8 cellular contexts compared by ENCODE assay signal in the genomic region with DNA sequence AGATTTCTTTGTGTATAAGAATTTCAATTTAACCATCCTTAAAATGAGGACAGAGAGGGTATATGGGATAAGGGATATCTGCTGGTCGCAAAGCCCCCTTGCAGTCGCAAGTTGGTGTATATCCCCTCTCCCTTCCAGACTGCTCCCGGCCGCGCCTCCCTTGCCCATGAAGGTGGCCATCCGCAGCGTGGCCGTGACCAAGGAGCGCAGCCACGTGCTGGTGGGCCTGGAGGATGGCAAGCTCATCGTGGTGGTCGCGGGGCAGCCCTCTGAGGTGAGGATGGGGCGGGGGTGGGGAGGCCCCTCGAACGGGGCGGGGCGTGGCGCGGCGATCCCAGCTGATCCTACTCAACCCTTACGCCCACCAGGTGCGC. TPM values are rescaled to one million over a fixed set of nuclear protein-coding genes. Genes with fewer than 3 reads are reported as not detected.
DNase-seq lines count a peak whose midpoint lies in the region; ATAC-seq and TF ChIP-seq lines count a peak whose summit lies in the region.

No MANE protein-coding gene starts in this region.

- no peaks in the 10 kb centered on the region for H3K27me3 Mint-ChIP-seq in CD8-positive, alpha-beta T cell (ENCODE audit: low read depth)
- H3K27me3 Mint-ChIP-seq in T-cell (no peaks in the 10 kb centered on the region), glutamatergic neuron (ENCODE audit: unreplicated experiment) (peaks cover 12% of the 10 kb centered on the region)

- H3K9me3 Mint-ChIP-seq in CD8-positive, alpha-beta T cell, result no peaks in the 10 kb centered on the region
- H3K9me3 Mint-ChIP-seq in T-cell (no peaks in the 10 kb centered on the region), glutamatergic neuron (ENCODE audit: unreplicated experiment) (peaks cover 5% of the 10 kb centered on the region)

- CTCF ChIA-PET in CD8-positive, alpha-beta T cell (lab: Charles Lee), result interaction anchor here (3.7 kb wide), 1 partner anchor 10 kb away, joined by 23 read pairs; no protein-coding TSS in a partner anchor
- CTCF ChIA-PET in T-cell (lab: Charles Lee), result interaction anchor here in 1 of 2 donors (1.0 kb wide), 1 partner anchor 24 kb away, joined by 3 read pairs; no protein-coding TSS in a partner anchor

- intact Hi-C loops in CD8-positive, alpha-beta T cell (cut with DNase I, micrococcal nuclease), result loop anchor here (1.0 to 2.0 kb wide), 4 partner anchors 22 to 372 kb away; a partner anchor contains a TSS
- intact Hi-C loops in psoas muscle (cut with DNase I) (no loop called here), thyroid gland (cut with DNase I) (no loop called here)

- peaks cover 8% of the 10 kb centered on the region for H3K4me1 ChIP-seq in CD8-positive, alpha-beta T cell (ENCODE audit: insufficient read depth, low read length)
- H3K4me1 ChIP-seq in psoas muscle (peaks cover 17% of the 10 kb centered on the region), thyroid gland (peaks cover 10% of the 10 kb centered on the region in 2 donors)

- peaks cover 8% of the 10 kb centered on the region for H3K4me1 Mint-ChIP-seq in CD8-positive, alpha-beta T cell (ENCODE audit: low read depth)
- H3K4me1 Mint-ChIP-seq in T-cell (peaks cover 0 to 17% (median 8%) of the 10 kb centered on the region in 3 donors), glutamatergic neuron (ENCODE audit: low read depth, unreplicated experiment) (peaks cover 2% of the 10 kb centered on the region)

- H3K27ac Mint-ChIP-seq in CD8-positive, alpha-beta T cell, result peak overlapping the region; percentile 80
- H3K27ac Mint-ChIP-seq in T-cell (peak overlapping the region in 1 of 2 donors; percentile 72), glutamatergic neuron (ENCODE audit: unreplicated experiment) (no peak overlapping the region)

- no peak overlapping the region for H3K27ac ChIP-seq in CD8-positive, alpha-beta T cell (ENCODE audit: low read depth, low read length)
- peak overlapping the region; percentile 89 for H3K27ac ChIP-seq in psoas muscle
- peak overlapping the region in 1 of 3 donors; percentile 41 for H3K27ac ChIP-seq in thyroid gland

- WGBS in psoas muscle, 3 donors, result 21 to 29% (median 27%) methylated on average over 12 to 23 of the region's 23 CpGs
- WGBS in thyroid gland, 2 donors, result 60 to 76% methylated on average over 8 to 9 of the region's 23 CpGs

- H3K4me3 ChIP-seq in CD8-positive, alpha-beta T cell (ENCODE audit: low read depth, low read length), result peak overlapping the region; percentile 66
- peak overlapping the region; percentile 75 for H3K4me3 ChIP-seq in psoas muscle
- H3K4me3 ChIP-seq in thyroid gland (replicated peaks in 1 of 3), result peak overlapping the region in 1 of 3 donors; percentile 42

- H3K4me3 Mint-ChIP-seq in CD8-positive, alpha-beta T cell, result peak overlapping the region; percentile 65
- H3K4me3 Mint-ChIP-seq in T-cell (peak overlapping the region; percentile 38 to 53 (median 39)), glutamatergic neuron (ENCODE audit: unreplicated experiment) (peak overlapping the region; percentile 67)

- H3K27me3 ChIP-seq in CD8-positive, alpha-beta T cell (ENCODE audit: insufficient read depth, low read length), result no peaks in the 10 kb centered on the region
- H3K27me3 ChIP-seq in psoas muscle (ENCODE audit: insufficient read depth in 3 of 3, low read length in 2 of 3) (no peaks in the 10 kb centered on the region), thyroid gland (no peaks in the 10 kb centered on the region)

- ATAC-seq in CD8-positive, alpha-beta T cell, result no peak
- ATAC-seq in T-cell (replicated peaks in 1 of 4) (no peak), psoas muscle (no peak), HG02623 (IDR thresholded peaks at IDR 0.05; ENCODE audit: unreplicated experiment) (no peak)

- no peak for DNase-seq in CD8-positive, alpha-beta T cell
- DNase-seq in T-cell (no peak), glutamatergic neuron (no peak), psoas muscle (no peak), GM13977 (ENCODE audit: low spot score) (no peak), NCI-H1436 (lab: John Stamatoyannopoulos, UW) (no peak), thyroid gland (no peak)

- in situ Hi-C loops in GM13977 (cut with MboI; ENCODE audit: low pct_unique_long_range_greater_than_20kb, low sequenced_read_pairs, unreplicated experiment), result no loop called here

- peaks cover 10% of the 10 kb centered on the region for H3K36me3 ChIP-seq in CD8-positive, alpha-beta T cell (ENCODE audit: insufficient read depth, low read length)
- H3K36me3 ChIP-seq in psoas muscle (ENCODE audit: insufficient read depth in 1 of 2, low read depth in 1 of 2) (peaks cover 0 to 22% of the 10 kb centered on the region in 2 donors), thyroid gland (no peaks in the 10 kb centered on the region)

- no peak for TF ChIP-seq CTCF in CD8-positive, alpha-beta T cell (IDR thresholded peaks at IDR 0.05)
- TF ChIP-seq CTCF in glutamatergic neuron (IDR thresholded peaks at IDR 0.05; ENCODE audit: partially characterized antibody, unreplicated experiment), result no peak
- TF ChIP-seq CTCF in psoas muscle (IDR thresholded peaks at IDR 0.05), result no peak
- TF ChIP-seq CTCF in GM13977 (IDR thresholded peaks at IDR 0.05; ENCODE audit: extremely low read depth, insufficient read depth, missing control alignments), result no peak
- TF ChIP-seq CTCF in thyroid gland (IDR thresholded peaks at IDR 0.05), result peak in 1 of 6 experiments; percentile 1

- no peaks in the 10 kb centered on the region for H3K9me3 ChIP-seq in CD8-positive, alpha-beta T cell (ENCODE audit: low read length)
- H3K9me3 ChIP-seq in psoas muscle (no peaks in the 10 kb centered on the region), thyroid gland (no peaks in the 10 kb centered on the region)

- peaks cover 38% of the 10 kb centered on the region for H3K36me3 Mint-ChIP-seq in CD8-positive, alpha-beta T cell
- H3K36me3 Mint-ChIP-seq in T-cell, result peaks cover 24% of the 10 kb centered on the region
- peaks cover 6% of the 10 kb centered on the region for H3K36me3 Mint-ChIP-seq in glutamatergic neuron (ENCODE audit: unreplicated experiment)

- no peak for TF ChIP-seq POLR2A in thyroid gland (IDR thresholded peaks at IDR 0.05)

- POLR2A ChIA-PET in CD8-positive, alpha-beta T cell (lab: Charles Lee), result interaction anchor here (1.0 to 1.9 kb wide), 3 partner anchors 21 to 30 kb away, joined by 4 to 13 read pairs (median 6); a partner anchor contains a TSS
- POLR2A ChIA-PET in T-cell (lab: Charles Lee), result interaction anchor here (0.6 to 1.1 kb wide), 3 partner anchors 11 to 278 kb away, joined by 3 to 6 read pairs (median 4); no protein-coding TSS in a partner anchor

RNA-seq across cellular contexts. Expression of a gene that starts 29.4 kb away (rescaled TPM):
- total RNA-seq in CD8-positive, alpha-beta T cell, result 100 to 1,000 TPM; 187 to 201 TPM
- total RNA-seq in T-cell (100 to 1,000 TPM; 141 to 206 (median 182) TPM), glutamatergic neuron (ENCODE audit: unreplicated experiment) (38.0 TPM), psoas muscle (10 to 100 TPM in 1 of 4 donors, 1 to 10 TPM in 3; 7.3 to 11.2 (median 7.7) TPM), thyroid gland (10 to 100 TPM; 19.4 to 38.6 (median 27.5) TPM)
- polyA plus RNA-seq in psoas muscle, result 10 to 100 TPM in 1 of 3 donors, 1 to 10 TPM in 2; 5.4 to 13.0 (median 6.4) TPM

RNA-seq across cellular contexts. Expression of a gene that starts 32.3 kb away (rescaled TPM):
- total RNA-seq in CD8-positive, alpha-beta T cell, result 100 to 1,000 TPM in 1 of 2 experiments, 10 to 100 TPM in 1; 99.9 to 107 TPM
- total RNA-seq in T-cell (10 to 100 TPM; 66.5 to 78.4 (median 72.8) TPM), glutamatergic neuron (ENCODE audit: unreplicated experiment) (41.4 TPM), psoas muscle (10 to 100 TPM; 25.1 to 36.4 (median 34.9) TPM), thyroid gland (10 to 100 TPM; 43.2 to 60.6 (median 51.8) TPM)
- 10 to 100 TPM; 47.0 to 69.8 (median 55.5) TPM for polyA plus RNA-seq in psoas muscle

Comparison
In these comparisons a context has a peak if more than half of its experiments do, and no peak if none do; other contexts are left out.
1. intact Hi-C loops: an anchor here in CD8-positive, alpha-beta T cell (1.0 to 2.0 kb wide); none called in psoas muscle and thyroid gland.